In genomic region chr5:74135033-74135432, GRCh38 we compare ENCODE assay signal across 26 cellular contexts.
A peak's percentile ranks its signal among the peaks of the same experiment; 100 is the strongest.
DNase-seq lines count a peak whose midpoint lies in the region; ATAC-seq, FAIRE-seq and TF ChIP-seq lines count a peak whose summit lies in the region.
"Had no signal": no experiment of that assay in that cellular context is flagged by ENCODE, and none has a peak within 500 bp of the region (broad histone marks: within the 10 kb centered on the region; RNA-seq: fewer than 3 reads in every experiment).

No MANE protein-coding gene starts in this region.

- no peak for TF ChIP-seq EP300 in esophagus muscularis mucosa (IDR thresholded peaks at IDR 0.05)

- H3K9me3 ChIP-seq in esophagus muscularis mucosa (no peaks in the 10 kb centered on the region), small intestine (ENCODE audit: control insufficient read depth, low read depth) (no peaks in the 10 kb centered on the region)
- H3K9me3 ChIP-seq: BE2C, BLaER1 had no signal

- no peak for TF ChIP-seq CTCF in esophagus muscularis mucosa (IDR thresholded peaks at IDR 0.05)

- no peak for TF ChIP-seq POLR2A in esophagus muscularis mucosa (IDR thresholded peaks at IDR 0.05; ENCODE audit: low read depth)

- H3K27ac ChIP-seq in esophagus muscularis mucosa (replicated peaks in 1 of 4): no peak overlapping the region
- no peak overlapping the region for H3K27ac ChIP-seq in small intestine (ENCODE audit: low read depth in 1 of 2, low read length in 1 of 2)
- H3K27ac ChIP-seq: BLaER1 had no signal

- 100% methylated on average over 1 of the region's 1 CpG for WGBS in esophagus muscularis mucosa
- 97% methylated on average over 1 of the region's 1 CpG for WGBS in small intestine, 3 donors

- no peak for FAIRE-seq in small intestine (lab: Jason Lieb, UNC)
- FAIRE-seq: A204.1, GM12878, GM12892, GM18507, GM19239 had no signal

- no peaks in the 10 kb centered on the region for H3K36me3 ChIP-seq in esophagus muscularis mucosa
- H3K36me3 ChIP-seq in small intestine (ENCODE audit: control insufficient read depth in 2 of 2, insufficient read depth in 2 of 2, low read length in 2 of 2): no peaks in the 10 kb centered on the region
- H3K36me3 ChIP-seq: BE2C, BLaER1 had no signal

- intact Hi-C loops in esophagus muscularis mucosa (cut with DNase I): no loop called here
- intact Hi-C loops in left colon (cut with DNase I, micrococcal nuclease): no loop called here

- ATAC-seq in left colon: peak; percentile 56
- ATAC-seq in HG03439 (IDR thresholded peaks at IDR 0.05; ENCODE audit: unreplicated experiment): no peak
- ATAC-seq: GM12878 had no signal

- H3K4me3 ChIP-seq in esophagus muscularis mucosa (no peak overlapping the region), small intestine (ENCODE audit: low read depth in 1 of 2, low read length in 2 of 2) (no peak overlapping the region)
- H3K4me3 ChIP-seq: BLaER1, GM12878 had no signal

- DNase-seq in esophagus muscularis mucosa (ENCODE audit: extremely low spot score) (peak; percentile 2), left colon (no peak), small intestine (peak; percentile 3), DMS 273 (lab: John Stamatoyannopoulos, UW; ENCODE audit: unreplicated experiment) (no peak), GM19238 (ENCODE audit: insufficient read length, low spot score) (no peak)
- DNase-seq: 8988T; ACHN; BE2C; C1 segment of cervical spinal cord; CD4-positive, alpha-beta memory T cell; CD4-positive, CD25-positive, alpha-beta regulatory T cell; CD8-positive, alpha-beta memory T cell; COR-L47; DMS153; DMS53; DMS79; DND-41; EL; GDM1 had no signal

- no peaks in the 10 kb centered on the region for H3K27me3 ChIP-seq in esophagus muscularis mucosa
- H3K27me3 ChIP-seq in small intestine (ENCODE audit: control insufficient read depth in 2 of 2, insufficient read depth in 2 of 2, low read length in 2 of 2): no peaks in the 10 kb centered on the region
- H3K27me3 ChIP-seq: BE2C, BLaER1 had no signal

- H3K4me1 ChIP-seq in esophagus muscularis mucosa (no peaks in the 10 kb centered on the region), small intestine (ENCODE audit: control insufficient read depth in 2 of 2, insufficient read depth in 1 of 2, low read depth in 1 of 2, low read length in 1 of 2) (no peaks in the 10 kb centered on the region)
- H3K4me1 ChIP-seq: BLaER1 had no signal

Comparison
In these comparisons a context has a peak if more than half of its experiments do, and no peak if none do; other contexts are left out.
1. DNase-seq: peak in esophagus muscularis mucosa (single experiment) and small intestine (single experiment); none in left colon (0 of 2), DMS 273 (single experiment) and GM19238 (single experiment).